In the genomic region with DNA sequence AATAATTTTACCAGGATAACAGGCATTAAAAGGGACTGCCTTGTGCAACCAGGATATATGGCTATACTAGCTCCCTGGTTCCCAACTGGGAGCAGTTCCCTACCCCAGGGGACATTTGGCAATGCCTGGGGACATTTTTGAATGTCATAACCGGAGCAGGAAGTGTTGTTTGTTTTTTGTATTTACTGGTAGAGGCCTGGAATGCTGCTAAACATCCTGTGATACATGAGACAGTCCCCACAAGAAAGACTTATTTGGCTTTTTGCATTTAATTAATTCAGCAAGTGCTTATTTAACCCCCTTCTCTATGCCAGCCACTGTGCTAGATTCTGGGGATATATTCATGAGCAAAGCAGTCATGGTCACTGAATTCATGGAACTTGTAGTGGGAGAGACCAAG, we compare ENCODE assay signal across 18 cellular contexts.
DNase-seq lines count a peak whose midpoint lies in the region; ATAC-seq, FAIRE-seq and TF ChIP-seq lines count a peak whose summit lies in the region.
"Had no signal": no experiment of that assay in that cellular context is flagged by ENCODE, and none has a peak within 500 bp of the region (broad histone marks: within the 10 kb centered on the region; RNA-seq: fewer than 3 reads in every experiment).

No MANE protein-coding gene starts in this region.

- dilution Hi-C loops in IMR-90 (cut with HindIII; ENCODE audit: low sequenced_read_pairs, unreplicated experiment), result no loop called here

- H2AFZ ChIP-seq in IMR-90 (replicated peaks; ENCODE audit: low read length, poor library complexity), result no peak overlapping the region

- no peak for TF ChIP-seq RAD21 in IMR-90 (IDR thresholded peaks at IDR 0.05; ENCODE audit: low read length)

- intact Hi-C loops in IMR-90 (cut with micrococcal nuclease) (no loop called here), lower leg skin (cut with DNase I; ENCODE audit: low total_unique reads) (no loop called here)

- no peak overlapping the region for H3K9ac ChIP-seq in IMR-90 (ENCODE audit: low read depth, low read length)

- CTCF ChIA-PET in IMR-90 (lab: Yijun Ruan, JAX), result no interaction called here

- no peak overlapping the region for H3K27ac ChIP-seq in IMR-90 (ENCODE audit: insufficient read depth, low read length)
- H3K27ac ChIP-seq: A549, C4-2B, HL-60 had no signal

- H3K9me1 ChIP-seq in IMR-90 (ENCODE audit: insufficient read depth, low read length), result no peaks in the 10 kb centered on the region

- in situ Hi-C loops in IMR-90 (cut with MboI; ENCODE audit: low sequenced_read_pairs), result no loop called here

- no peak overlapping the region for H3K4me3 ChIP-seq in IMR-90 (ENCODE audit: insufficient read depth, low read depth, low read length)
- no peak overlapping the region for H3K4me3 ChIP-seq in lower leg skin (ENCODE audit: low read depth, poor library complexity, severe bottlenecking)
- H3K4me3 ChIP-seq: A549 had no signal

- H3K23ac ChIP-seq in IMR-90 (ENCODE audit: low read depth, low read length), result no peak overlapping the region

- no peak overlapping the region for H3K56ac ChIP-seq in IMR-90 (ENCODE audit: extremely low read depth, insufficient read depth, low read length)

- H3K79me1 ChIP-seq in IMR-90 (ENCODE audit: low read depth in 1 of 2, low read length in 2 of 2), result no peaks in the 10 kb centered on the region

- ATAC-seq in IMR-90 (ENCODE audit: low read depth) (peak; percentile 24; the same call in 1 of the 2 replicates), HG03139 (IDR thresholded peaks at IDR 0.05; ENCODE audit: unreplicated experiment) (no peak), GM21528 (IDR thresholded peaks at IDR 0.05; ENCODE audit: low FRiP score, unreplicated experiment) (no peak)
- ATAC-seq: A549, HCT116 had no signal

- no peak for TF ChIP-seq CTCF in IMR-90 (conservative IDR thresholded peaks at IDR 0.05; ENCODE audit: low read depth, low read length)
- no peak for TF ChIP-seq CTCF in lower leg skin (IDR thresholded peaks at IDR 0.05)

- H3K4me1 ChIP-seq in IMR-90 (ENCODE audit: control insufficient read depth, insufficient read depth, low read length), result 0 out of 2 replicates have a peak, but pooled peaks cover 1% of the 10 kb centered on the region
- H3K4me1 ChIP-seq: A549, BE2C had no signal

- FAIRE-seq in H54 (lab: Jason Lieb, UNC), result peak; percentile 30
- FAIRE-seq: A549, GM12892, GM19239 had no signal

- no peaks in the 10 kb centered on the region for H3K27me3 ChIP-seq in IMR-90 (ENCODE audit: control insufficient read depth, insufficient read depth, low read length)
- H3K27me3 ChIP-seq: BE2C had no signal

- H2AK9ac ChIP-seq in IMR-90 (replicated peaks; ENCODE audit: low read depth, low read length, poor library complexity), result no peak overlapping the region

- no peak overlapping the region for H4K91ac ChIP-seq in IMR-90 (ENCODE audit: insufficient read depth, low read depth, low read length)

- WGBS in IMR-90 (ENCODE audit: extremely low coverage in 2 of 2, insufficient read length in 1 of 2), 2 experiments, result no CpG with 5 or more reads among the region's 1 CpG
- WGBS in lower leg skin, 2 donors, result 41 to 54% methylated on average over 1 of the region's 1 CpG

- POLR2A ChIA-PET in IMR-90 (lab: Charles Lee; ENCODE audit: unreplicated experiment), result no interaction called here

- no peaks in the 10 kb centered on the region for H3K9me3 ChIP-seq in IMR-90 (ENCODE audit: control insufficient read depth, insufficient read depth, low read length)
- H3K9me3 ChIP-seq: A549, BE2C had no signal

- H3K4ac ChIP-seq in IMR-90 (ENCODE audit: low read depth, low read length), result no peak overlapping the region

- no TSS peak for BruUV-seq in IMR-90 (replicated peaks; lab: Mats Ljungman, UMichigan)

- H3K18ac ChIP-seq in IMR-90 (ENCODE audit: low read depth, low read length), result no peak overlapping the region

- no peak overlapping the region for H2BK15ac ChIP-seq in IMR-90 (ENCODE audit: low read depth, low read length)

- no peak overlapping the region for H4K5ac ChIP-seq in IMR-90 (ENCODE audit: low read depth, low read length)

- H2BK5ac ChIP-seq in IMR-90 (ENCODE audit: low read depth, low read length, poor library complexity, severe bottlenecking), result no peak overlapping the region

- H3K14ac ChIP-seq in IMR-90 (replicated peaks; ENCODE audit: low read depth, low read length), result no peak overlapping the region

- no peak overlapping the region for H2AK5ac ChIP-seq in IMR-90 (ENCODE audit: low read depth, low read length)

- no peaks in the 10 kb centered on the region for H3K36me3 ChIP-seq in IMR-90 (ENCODE audit: control insufficient read depth, insufficient read depth, low read length)
- H3K36me3 ChIP-seq: BE2C had no signal

- no peak overlapping the region for H2BK20ac ChIP-seq in IMR-90 (ENCODE audit: low read depth, low read length)

- no peak overlapping the region for H3K4me2 ChIP-seq in IMR-90 (ENCODE audit: low read depth, low read length)
- H3K4me2 ChIP-seq: A549 had no signal

- no peaks in the 10 kb centered on the region for H4K20me1 ChIP-seq in IMR-90 (ENCODE audit: insufficient read depth, low read length)

- no peak for TF ChIP-seq POLR2A in H54 (IDR thresholded peaks at IDR 0.05; ENCODE audit: low read depth, low read length)
- no peak for TF ChIP-seq POLR2A in IMR-90 (IDR thresholded peaks at IDR 0.05; ENCODE audit: low read depth, low read length)
- TF ChIP-seq POLR2A in lower leg skin (IDR thresholded peaks at IDR 0.05), result no peak

- no peak overlapping the region for H2BK120ac ChIP-seq in IMR-90 (ENCODE audit: low read depth, low read length)

- DNase-seq in H54 (ENCODE audit: insufficient read length, low spot score), result no peak
- DNase-seq in IMR-90, result no peak
- peak; percentile 26 for DNase-seq in SW480 (ENCODE audit: low spot score)
- peak; percentile 29 for DNase-seq in fibroblast of gingiva (ENCODE audit: low read depth)
- no peak for DNase-seq in kidney glomerular epithelial cell (lab: John Stamatoyannopoulos, UW)
- DNase-seq in lower leg skin (ENCODE audit: low spot score in 2 of 2), result no peak
- DNase-seq: BE2C; CD4-positive, alpha-beta memory T cell; DND-41; GDM1 had no signal

- H4K8ac ChIP-seq in IMR-90 (ENCODE audit: low read depth in 2 of 2, low read length in 2 of 2), result no peak overlapping the region

TF ChIP-seq in IMR-90, 13 proteins besides CTCF, POLR2A, EP300 and RAD21:
- TF ChIP-seq BHLHE40 (IDR thresholded peaks at IDR 0.05; ENCODE audit: low read depth, low read length) (no peak), RCOR1 (IDR thresholded peaks at IDR 0.05; ENCODE audit: insufficient replicate concordance, low read length) (no peak), MXI1 (IDR thresholded peaks at IDR 0.05; ENCODE audit: borderline replicate concordance, low read depth, low read length) (no peak), NFE2L2 (IDR thresholded peaks at IDR 0.05; ENCODE audit: low read depth, low read length) (no peak), MAZ (IDR thresholded peaks at IDR 0.05; ENCODE audit: borderline replicate concordance, low read depth, low read length) (no peak), CEBPB (IDR thresholded peaks at IDR 0.05; ENCODE audit: low read depth, low read length) (no peak), MAFK (IDR thresholded peaks at IDR 0.05; ENCODE audit: low read depth, low read length) (no peak), RFX5 (IDR thresholded peaks at IDR 0.05; ENCODE audit: low read depth, low read length) (no peak), CHD1 (IDR thresholded peaks at IDR 0.05; ENCODE audit: low read depth, low read length) (no peak), FOS (IDR thresholded peaks at IDR 0.05; ENCODE audit: low read depth, low read length) (no peak), SMC3 (IDR thresholded peaks at IDR 0.05; ENCODE audit: low read depth, low read length) (no peak)
- TF ChIP-seq, protein P1, sequence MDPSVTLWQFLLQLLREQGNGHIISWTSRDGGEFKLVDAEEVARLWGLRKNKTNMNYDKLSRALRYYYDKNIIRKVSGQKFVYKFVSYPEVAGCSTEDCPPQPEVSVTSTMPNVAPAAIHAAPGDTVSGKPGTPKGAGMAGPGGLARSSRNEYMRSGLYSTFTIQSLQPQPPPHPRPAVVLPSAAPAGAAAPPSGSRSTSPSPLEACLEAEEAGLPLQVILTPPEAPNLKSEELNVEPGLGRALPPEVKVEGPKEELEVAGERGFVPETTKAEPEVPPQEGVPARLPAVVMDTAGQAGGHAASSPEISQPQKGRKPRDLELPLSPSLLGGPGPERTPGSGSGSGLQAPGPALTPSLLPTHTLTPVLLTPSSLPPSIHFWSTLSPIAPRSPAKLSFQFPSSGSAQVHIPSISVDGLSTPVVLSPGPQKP (IDR thresholded peaks at IDR 0.05; ENCODE audit: borderline replicate concordance, low read depth, low read length), result no peak
- TF ChIP-seq, protein P2, sequence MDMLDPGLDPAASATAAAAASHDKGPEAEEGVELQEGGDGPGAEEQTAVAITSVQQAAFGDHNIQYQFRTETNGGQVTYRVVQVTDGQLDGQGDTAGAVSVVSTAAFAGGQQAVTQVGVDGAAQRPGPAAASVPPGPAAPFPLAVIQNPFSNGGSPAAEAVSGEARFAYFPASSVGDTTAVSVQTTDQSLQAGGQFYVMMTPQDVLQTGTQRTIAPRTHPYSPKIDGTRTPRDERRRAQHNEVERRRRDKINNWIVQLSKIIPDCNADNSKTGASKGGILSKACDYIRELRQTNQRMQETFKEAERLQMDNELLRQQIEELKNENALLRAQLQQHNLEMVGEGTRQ (IDR thresholded peaks at IDR 0.05; ENCODE audit: low read depth, low read length), result no peak

Comparison
In these comparisons a context has a peak if more than half of its experiments do, and no peak if none do; other contexts are left out.
1. DNase-seq: peak in SW480 (single experiment) and fibroblast of gingiva (single experiment); none in H54 (single experiment), IMR-90 (single experiment), kidney glomerular epithelial cell (single experiment) and lower leg skin (0 of 2).